In genomic region chr9:127473932-127474331, GRCh38 we compare ENCODE assay signal across 27 cellular contexts. TPM values are rescaled to one million over a fixed set of nuclear protein-coding genes. Genes with fewer than 3 reads are reported as not detected.
A peak's percentile ranks its signal among the peaks of the same experiment; 100 is the strongest.
DNase-seq lines count a peak whose midpoint lies in the region; ATAC-seq, FAIRE-seq and TF ChIP-seq lines count a peak whose summit lies in the region.
"Had no signal": no experiment of that assay in that cellular context is flagged by ENCODE, and none has a peak within 500 bp of the region (broad histone marks: within the 10 kb centered on the region; RNA-seq: fewer than 3 reads in every experiment).

No MANE protein-coding gene starts in this region.

- intact Hi-C loops in heart left ventricle (cut with DNase I) = no loop called here
- intact Hi-C loops in cardiac septum (cut with DNase I) = no loop called here
- intact Hi-C loops in kidney (cut with DNase I) = no loop called here

- no peak for TF ChIP-seq CTCF in heart left ventricle (IDR thresholded peaks at IDR 0.05)
- no peak for TF ChIP-seq CTCF in neural crest cell (conservative IDR thresholded peaks at IDR 0.05)
- TF ChIP-seq CTCF in kidney (IDR thresholded peaks at IDR 0.05; ENCODE audit: borderline replicate concordance, extremely low read depth, insufficient read depth) = no peak

- peaks cover 2% of the 10 kb centered on the region for H3K36me3 Mint-ChIP-seq in neural crest cell (ENCODE audit: low read depth)
- peaks cover 65% of the 10 kb centered on the region for H3K36me3 Mint-ChIP-seq in stimulated activated memory B cell treated with anti-CD40 and anti-IgM and Interleukin-4, amounts not matched to agents 10 μg/mL and 1 μg/mL and 100 μg/mL, for 72 hours

- no peaks in the 10 kb centered on the region for H3K4me1 Mint-ChIP-seq in neural crest cell
- no peaks in the 10 kb centered on the region for H3K4me1 Mint-ChIP-seq in stimulated activated memory B cell treated with anti-CD40 and anti-IgM and Interleukin-4, amounts not matched to agents 10 μg/mL and 1 μg/mL and 100 μg/mL, for 72 hours
- H3K4me1 Mint-ChIP-seq: CD4-positive, alpha-beta memory T cell had no signal

- H3K4me1 ChIP-seq in heart left ventricle = peaks cover 0 to 12% (median 0%) of the 10 kb centered on the region in 12 donors
- H3K4me1 ChIP-seq in kidney (ENCODE audit: control insufficient read depth in 1 of 2, insufficient read depth in 1 of 2, low read depth in 1 of 2, low read length in 2 of 2) = no peaks in the 10 kb centered on the region

- H3K27ac ChIP-seq in heart left ventricle (peak overlapping the region in 3 of 12 donors; percentile 52 to 61 (median 57)), kidney (ENCODE audit: low read depth in 2 of 2, low read length in 2 of 2) (no peak overlapping the region)
- H3K27ac ChIP-seq: PC-9 had no signal

- FAIRE-seq in kidney (lab: Jason Lieb, UNC) = no peak
- FAIRE-seq: A204.1, GM12891, H1, HTR-8/SVneo, K562 had no signal

- ATAC-seq in heart left ventricle (peak; percentile 57 to 76 (median 71)), esophagus mucosa (peak; percentile 24)
- ATAC-seq in stimulated activated memory B cell treated with anti-CD40 and anti-IgM and Interleukin-4, amounts not matched to agents 10 μg/mL and 1 μg/mL and 100 μg/mL, for 72 hours = no peak
- ATAC-seq: K562 had no signal

- TF ChIP-seq POLR2A in heart left ventricle (IDR thresholded peaks at IDR 0.05) = no peak

- peaks cover 0 to 88% (median 79%) of the 10 kb centered on the region in 9 donors for H3K36me3 ChIP-seq in heart left ventricle
- peaks cover 2 to 9% of the 10 kb centered on the region in 2 donors for H3K36me3 ChIP-seq in kidney (ENCODE audit: control insufficient read depth in 1 of 2, insufficient read depth in 2 of 2, low read length in 2 of 2)

- H3K27me3 Mint-ChIP-seq in neural crest cell (ENCODE audit: low read depth) = no peaks in the 10 kb centered on the region
- H3K27me3 Mint-ChIP-seq in stimulated activated memory B cell treated with anti-CD40 and anti-IgM and Interleukin-4, amounts not matched to agents 10 μg/mL and 1 μg/mL and 100 μg/mL, for 72 hours = no peaks in the 10 kb centered on the region
- H3K27me3 Mint-ChIP-seq: CD4-positive, alpha-beta memory T cell had no signal

- no peak for DNase-seq in heart left ventricle
- DNase-seq in cardiac septum (ENCODE audit: low spot score) = no peak
- DNase-seq in neural crest cell (ENCODE audit: low read depth, low spot score) = no peak
- DNase-seq in kidney = no peak
- no peak for DNase-seq in SKM-1 (lab: John Stamatoyannopoulos, UW; ENCODE audit: unreplicated experiment)
- DNase-seq in NK-92 (lab: John Stamatoyannopoulos, UW; ENCODE audit: unreplicated experiment) = no peak
- DNase-seq: CD4-positive, alpha-beta memory T cell; COR-L47; GDM1; HCEC 1CT; MV-4-11; NCI-H1105; NCI-H1436 treated with DMSO at 0.1 percent for 48 hours; NCI-H1930; NCI-H446; NCI-H524 treated with DMSO at 0.1 percent for 48 hours; NCI-H774; NK-92 treated with Interleukin-12 subunit alpha and Interleukin-12 subunit beta, amount 100 ng/mL, for 24 hours; PC-9; SHP77 treated with DMSO at 0.1 percent for 48 hours had no signal

- H3K27ac Mint-ChIP-seq in neural crest cell (ENCODE audit: unreplicated experiment) = peak overlapping the region; percentile 4
- H3K27ac Mint-ChIP-seq in stimulated activated memory B cell treated with anti-CD40 and anti-IgM and Interleukin-4, amounts not matched to agents 10 μg/mL and 1 μg/mL and 100 μg/mL, for 72 hours = no peak overlapping the region

- H3K4me3 Mint-ChIP-seq in neural crest cell = no peak overlapping the region
- H3K4me3 Mint-ChIP-seq in stimulated activated memory B cell treated with anti-CD40 and anti-IgM and Interleukin-4, amounts not matched to agents 10 μg/mL and 1 μg/mL and 100 μg/mL, for 72 hours = no peak overlapping the region
- H3K4me3 Mint-ChIP-seq: CD4-positive, alpha-beta memory T cell had no signal

- no peaks in the 10 kb centered on the region for H3K27me3 ChIP-seq in heart left ventricle

- 80 to 94% (median 85%) methylated on average over 4 of the region's 4 CpGs for WGBS in heart left ventricle, 4 donors

- H3K4me3 ChIP-seq in heart left ventricle (no peak overlapping the region), kidney (ENCODE audit: low read length in 2 of 2) (no peak overlapping the region)
- H3K4me3 ChIP-seq: K562, PC-9 had no signal

- no peaks in the 10 kb centered on the region for H3K9me3 Mint-ChIP-seq in neural crest cell
- H3K9me3 Mint-ChIP-seq in stimulated activated memory B cell treated with anti-CD40 and anti-IgM and Interleukin-4, amounts not matched to agents 10 μg/mL and 1 μg/mL and 100 μg/mL, for 72 hours = no peaks in the 10 kb centered on the region
- H3K9me3 Mint-ChIP-seq: CD4-positive, alpha-beta memory T cell had no signal

- H3K9me3 ChIP-seq in heart left ventricle (no peaks in the 10 kb centered on the region), kidney (ENCODE audit: control insufficient read depth in 1 of 2, low read length in 2 of 2) (no peaks in the 10 kb centered on the region)

- no peak overlapping the region for H3K9ac ChIP-seq in kidney (ENCODE audit: low read length in 2 of 2)

RNA-seq across cellular contexts. Expression of gene LRSAM1, which starts 22.6 kb away (rescaled TPM):
- total RNA-seq in heart left ventricle (10 to 100 TPM; 21.9 to 42.2 (median 31.6) TPM), cardiac septum (24.4 TPM), esophagus mucosa (13.5 TPM), neural crest cell (17.3 and 21.5 TPM in 2 replicates), kidney (24.6 TPM)
- polyA plus RNA-seq in heart left ventricle (10 to 100 TPM; 22.2 to 38.0 TPM), kidney (ENCODE audit: insufficient read depth, low read depth, low replicate concordance) (15.8 TPM)

RNA-seq across cellular contexts. Expression of gene RPL12, which starts 22.7 kb away (rescaled TPM):
- 100 to 1,000 TPM; 408 to 937 (median 547) TPM for total RNA-seq in heart left ventricle
- 1,000 to 10,000 TPM; 1,225 to 1,523 TPM for polyA plus RNA-seq in heart left ventricle
- total RNA-seq in cardiac septum = 407 TPM
- total RNA-seq in esophagus mucosa = 1,546 TPM
- total RNA-seq in neural crest cell = 1,131 and 1,237 TPM in 2 replicates
- total RNA-seq in kidney = 985 TPM
- polyA plus RNA-seq in kidney (ENCODE audit: insufficient read depth, low read depth, low replicate concordance) = 1,980 TPM

RNA-seq across cellular contexts. Expression of gene ZNF79, which starts 49.8 kb away (rescaled TPM):
- total RNA-seq in heart left ventricle = 1 to 10 TPM; 4.6 to 7.4 (median 5.8) TPM
- 1 to 10 TPM; 3.1 to 3.6 TPM for polyA plus RNA-seq in heart left ventricle
- 5.5 TPM for total RNA-seq in cardiac septum
- 3.7 TPM for total RNA-seq in esophagus mucosa
- 13.2 TPM in 2 replicates for total RNA-seq in neural crest cell
- 9.1 TPM for total RNA-seq in kidney
- polyA plus RNA-seq in kidney (ENCODE audit: insufficient read depth, low read depth, low replicate concordance) = 2.1 TPM
